ENCODE assay signal across 1 cellular context in genomic region chr9:15306068-15306756, GRCh38.
TF ChIP-seq lines count a peak whose summit lies in the region.

No MANE protein-coding gene starts in this region.

TF ChIP-seq in HepG2, 621 proteins besides CTCF, POLR2A, EP300 and RAD21 (continued from another document):
- TF ChIP-seq, protein P1, sequence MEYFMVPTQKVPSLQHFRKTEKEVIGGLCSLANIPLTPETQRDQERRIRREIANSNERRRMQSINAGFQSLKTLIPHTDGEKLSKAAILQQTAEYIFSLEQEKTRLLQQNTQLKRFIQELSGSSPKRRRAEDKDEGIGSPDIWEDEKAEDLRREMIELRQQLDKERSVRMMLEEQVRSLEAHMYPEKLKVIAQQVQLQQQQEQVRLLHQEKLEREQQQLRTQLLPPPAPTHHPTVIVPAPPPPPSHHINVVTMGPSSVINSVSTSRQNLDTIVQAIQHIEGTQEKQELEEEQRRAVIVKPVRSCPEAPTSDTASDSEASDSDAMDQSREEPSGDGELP (IDR thresholded peaks at IDR 0.05; ENCODE audit: borderline replicate concordance, low read depth) = peak; percentile 39; the same call in 1 of the 2 replicates
- no peak for TF ChIP-seq FOXA3 (CRISPR knock-in tag; IDR thresholded peaks at IDR 0.05)
- TF ChIP-seq ZNF138 (CRISPR knock-in tag; IDR thresholded peaks at IDR 0.05; ENCODE audit: low read depth) = 0 out of 2 replicates have a peak, but pooled peaks have one; percentile 42
- no peak for TF ChIP-seq REXO4 (CRISPR knock-in tag; IDR thresholded peaks at IDR 0.05; ENCODE audit: borderline replicate concordance)
- TF ChIP-seq, protein P2, sequence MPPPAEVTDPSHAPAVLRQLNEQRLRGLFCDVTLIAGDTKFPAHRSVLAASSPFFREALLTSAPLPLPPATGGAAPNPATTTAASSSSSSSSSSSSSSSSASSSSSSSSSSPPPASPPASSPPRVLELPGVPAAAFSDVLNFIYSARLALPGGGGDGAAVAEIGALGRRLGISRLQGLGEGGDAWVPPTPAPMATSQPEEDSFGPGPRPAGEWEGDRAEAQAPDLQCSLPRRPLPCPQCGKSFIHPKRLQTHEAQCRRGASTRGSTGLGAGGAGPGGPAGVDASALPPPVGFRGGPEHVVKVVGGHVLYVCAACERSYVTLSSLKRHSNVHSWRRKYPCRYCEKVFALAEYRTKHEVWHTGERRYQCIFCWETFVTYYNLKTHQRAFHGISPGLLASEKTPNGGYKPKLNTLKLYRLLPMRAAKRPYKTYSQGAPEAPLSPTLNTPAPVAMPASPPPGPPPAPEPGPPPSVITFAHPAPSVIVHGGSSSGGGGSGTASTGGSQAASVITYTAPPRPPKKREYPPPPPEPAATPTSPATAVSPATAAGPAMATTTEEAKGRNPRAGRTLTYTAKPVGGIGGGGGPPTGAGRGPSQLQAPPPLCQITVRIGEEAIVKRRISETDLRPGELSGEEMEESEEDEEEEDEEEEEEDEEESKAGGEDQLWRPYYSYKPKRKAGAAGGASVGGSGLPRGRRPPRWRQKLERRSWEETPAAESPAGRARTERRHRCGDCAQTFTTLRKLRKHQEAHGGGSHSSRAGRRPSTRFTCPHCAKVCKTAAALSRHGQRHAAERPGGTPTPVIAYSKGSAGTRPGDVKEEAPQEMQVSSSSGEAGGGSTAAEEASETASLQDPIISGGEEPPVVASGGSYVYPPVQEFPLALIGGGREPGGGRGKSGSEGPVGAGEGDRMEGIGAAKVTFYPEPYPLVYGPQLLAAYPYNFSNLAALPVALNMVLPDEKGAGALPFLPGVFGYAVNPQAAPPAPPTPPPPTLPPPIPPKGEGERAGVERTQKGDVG (CRISPR knock-in tag; IDR thresholded peaks at IDR 0.05; ENCODE audit: borderline replicate concordance) = 0 out of 2 replicates have a peak, but pooled peaks have one; percentile 48
- TF ChIP-seq PBX3 (CRISPR knock-in tag; IDR thresholded peaks at IDR 0.05; ENCODE audit: borderline replicate concordance) = no peak
- peak; percentile 83 for TF ChIP-seq CEBPG (CRISPR knock-in tag; IDR thresholded peaks at IDR 0.05)
- no peak; the same call in 1 of the 2 replicates for TF ChIP-seq ZNF44 (CRISPR knock-in tag; IDR thresholded peaks at IDR 0.05)
- TF ChIP-seq SNAI1 (CRISPR knock-in tag; IDR thresholded peaks at IDR 0.05; ENCODE audit: borderline replicate concordance) = peak; percentile 76; the same call in 1 of the 2 replicates
- TF ChIP-seq RCOR2 (CRISPR knock-in tag; IDR thresholded peaks at IDR 0.05) = no peak; the same call in 1 of the 2 replicates
TF ChIP-seq in HepG2: peak in this region for 75.
